ENCODE assay signal across 1 cellular context in the genomic region with DNA sequence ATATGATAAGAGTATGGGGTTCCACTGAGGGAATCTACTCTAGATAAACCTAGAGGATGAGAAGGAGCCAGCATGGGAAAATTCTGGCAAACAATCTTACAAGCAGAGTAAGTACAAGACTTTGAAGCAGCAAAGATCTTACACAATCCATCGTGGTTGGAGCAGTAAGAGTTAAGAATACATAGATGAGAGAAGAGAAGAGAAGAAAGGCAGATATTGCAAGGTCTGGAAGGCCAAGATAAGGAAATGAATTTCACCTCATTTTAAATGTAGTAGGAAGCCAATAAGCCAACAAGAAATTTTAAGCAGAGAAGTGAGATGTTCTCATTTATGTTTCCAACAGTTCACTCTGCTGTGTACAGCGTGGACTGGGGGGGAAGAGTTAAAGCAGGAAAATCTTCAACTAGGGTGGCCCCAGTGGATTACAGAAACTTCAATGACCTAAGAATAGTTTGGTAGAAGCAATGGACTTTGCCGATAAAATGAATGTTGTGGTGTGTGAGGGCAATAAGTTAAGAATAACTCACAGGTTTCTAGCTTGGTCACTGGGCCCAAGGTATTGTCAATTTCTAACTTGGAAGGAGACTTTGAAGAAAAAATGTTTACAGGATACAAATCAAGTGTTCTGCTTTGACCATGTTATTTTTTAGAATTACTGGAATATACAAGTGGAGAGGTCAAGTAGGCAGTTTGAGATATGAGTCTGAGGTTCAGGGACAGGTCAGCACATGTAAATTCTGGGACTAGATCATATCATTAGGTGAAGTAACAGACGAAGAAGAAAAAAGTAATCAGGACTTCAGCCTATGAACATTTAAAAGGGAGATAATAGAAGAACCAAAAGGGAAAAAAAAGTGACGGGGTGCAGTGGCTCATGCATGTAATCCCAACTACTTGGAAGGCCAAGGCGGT.
TF ChIP-seq lines count a peak whose summit lies in the region.

No MANE protein-coding gene starts in this region.

TF ChIP-seq in K562, 482 proteins besides CTCF, POLR2A, EP300 and RAD21 (continued from another document and continues in another):
- TF ChIP-seq ZBTB2 (IDR thresholded peaks at IDR 0.05) (no peak), ZNF324 (CRISPR knock-in tag; IDR thresholded peaks at IDR 0.05) (no peak), ZNF668 (CRISPR knock-in tag; IDR thresholded peaks at IDR 0.05) (no peak), SPI1 (IDR thresholded peaks at IDR 0.05; ENCODE audit: borderline replicate concordance, low read depth, low read length) (no peak), ZNF23 (CRISPR knock-in tag; IDR thresholded peaks at IDR 0.05) (no peak), ADNP (tag; IDR thresholded peaks at IDR 0.05) (peak; percentile 65; the same call in 1 of the 2 replicates), CC2D1A (IDR thresholded peaks at IDR 0.05) (peak; percentile 76; the same call in 1 of the 2 replicates), MECOM (CRISPR knock-in tag; IDR thresholded peaks at IDR 0.05) (0 out of 2 replicates have a peak, but pooled peaks have one; percentile 12), HIVEP1 (CRISPR knock-in tag; IDR thresholded peaks at IDR 0.05) (no peak), L3MBTL2 (IDR thresholded peaks at IDR 0.05) (0 out of 2 replicates have a peak, but pooled peaks have one; percentile 45), NR4A1 (CRISPR knock-in tag; IDR thresholded peaks at IDR 0.05) (no peak), NR4A1 (tag; IDR thresholded peaks at IDR 0.05) (no peak), HMG20B (CRISPR knock-in tag; IDR thresholded peaks at IDR 0.05) (no peak), ZNF224 (CRISPR knock-in tag; IDR thresholded peaks at IDR 0.05) (no peak), ZC3H4 (CRISPR knock-in tag; IDR thresholded peaks at IDR 0.05; ENCODE audit: borderline replicate concordance) (no peak), ELK3 (CRISPR knock-in tag; IDR thresholded peaks at IDR 0.05) (no peak), BDP1 (IDR thresholded peaks at IDR 0.05; ENCODE audit: insufficient read depth, insufficient read length) (no peak), HNRNPL (IDR thresholded peaks at IDR 0.05; ENCODE audit: low read depth, low read length) (no peak), NFXL1 (CRISPR knock-in tag; IDR thresholded peaks at IDR 0.05) (no peak), USF1 (CRISPR knock-in tag; IDR thresholded peaks at IDR 0.05) (no peak), RBM17 (IDR thresholded peaks at IDR 0.05; ENCODE audit: borderline replicate concordance, low read depth, low read length) (no peak), ZNF57 (CRISPR knock-in tag; IDR thresholded peaks at IDR 0.05) (no peak), PML (IDR thresholded peaks at IDR 0.05; ENCODE audit: low read length) (peak; percentile 65; the same call in 1 of the 2 replicates), ZFP36 (IDR thresholded peaks at IDR 0.05; ENCODE audit: low read depth, low read length, partially characterized antibody) (no peak), POLR3A (IDR thresholded peaks at IDR 0.05; ENCODE audit: borderline replicate concordance, extremely low read depth, insufficient read depth, insufficient read length) (no peak), BRCA1 (IDR thresholded peaks at IDR 0.05) (no peak), BRCA1 (CRISPR knock-in tag; IDR thresholded peaks at IDR 0.05) (no peak), YY1 (IDR thresholded peaks at IDR 0.05; ENCODE audit: borderline replicate concordance in 1 of 3, control insufficient read depth in 1 of 3, extremely low read depth in 1 of 3, insufficient read depth in 3 of 3, insufficient read length in 1 of 3, insufficient replicate concordance in 2 of 3, low read depth in 1 of 3, low read length in 2 of 3) (no peak), ARNT (IDR thresholded peaks at IDR 0.05) (peak in 1 of 2 experiments; percentile 87), NR2F6 (CRISPR knock-in tag; IDR thresholded peaks at IDR 0.05) (no peak), DNMT1 (IDR thresholded peaks at IDR 0.05) (no peak), SIX5 (IDR thresholded peaks at IDR 0.05; ENCODE audit: borderline replicate concordance in 1 of 2, insufficient read depth in 1 of 2, low read depth in 1 of 2, low read length in 2 of 2) (no peak), STAT5B (CRISPR knock-in tag; IDR thresholded peaks at IDR 0.05) (no peak), BACH1 (tag; IDR thresholded peaks at IDR 0.05) (0 out of 2 replicates have a peak, but pooled peaks have one; percentile 41), HNRNPUL1 (IDR thresholded peaks at IDR 0.05; ENCODE audit: low read length) (no peak), HDAC2 (IDR thresholded peaks at IDR 0.05) (peak; percentile 53; the same call in 1 of the 2 replicates), TCF3 (CRISPR knock-in tag; IDR thresholded peaks at IDR 0.05) (peak; percentile 91), POLR2AphosphoS2 (IDR thresholded peaks at IDR 0.05; ENCODE audit: low read length) (no peak), PPARD (CRISPR knock-in tag; IDR thresholded peaks at IDR 0.05) (no peak), NCOA4 (IDR thresholded peaks at IDR 0.05; ENCODE audit: partially characterized antibody) (no peak), SETDB1 (IDR thresholded peaks at IDR 0.05; ENCODE audit: low read length) (no peak), PHF8 (IDR thresholded peaks at IDR 0.05; ENCODE audit: borderline replicate concordance, low read length) (no peak), LEF1 (IDR thresholded peaks at IDR 0.05) (peak; percentile 96), ARID3A (IDR thresholded peaks at IDR 0.05; ENCODE audit: borderline replicate concordance, low read depth, low read length) (peak; percentile 92; the same call in 1 of the 2 replicates), HOXB6 (CRISPR knock-in tag; IDR thresholded peaks at IDR 0.05; ENCODE audit: borderline replicate concordance) (no peak), REST (CRISPR knock-in tag; IDR thresholded peaks at IDR 0.05; ENCODE audit: low read depth) (no peak)
- TF ChIP-seq, protein P1, sequence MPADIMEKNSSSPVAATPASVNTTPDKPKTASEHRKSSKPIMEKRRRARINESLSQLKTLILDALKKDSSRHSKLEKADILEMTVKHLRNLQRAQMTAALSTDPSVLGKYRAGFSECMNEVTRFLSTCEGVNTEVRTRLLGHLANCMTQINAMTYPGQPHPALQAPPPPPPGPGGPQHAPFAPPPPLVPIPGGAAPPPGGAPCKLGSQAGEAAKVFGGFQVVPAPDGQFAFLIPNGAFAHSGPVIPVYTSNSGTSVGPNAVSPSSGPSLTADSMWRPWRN (IDR thresholded peaks at IDR 0.05; ENCODE audit: low read depth) = peak; percentile 16; the same call in 1 of the 2 replicates
- TF ChIP-seq, protein P2, sequence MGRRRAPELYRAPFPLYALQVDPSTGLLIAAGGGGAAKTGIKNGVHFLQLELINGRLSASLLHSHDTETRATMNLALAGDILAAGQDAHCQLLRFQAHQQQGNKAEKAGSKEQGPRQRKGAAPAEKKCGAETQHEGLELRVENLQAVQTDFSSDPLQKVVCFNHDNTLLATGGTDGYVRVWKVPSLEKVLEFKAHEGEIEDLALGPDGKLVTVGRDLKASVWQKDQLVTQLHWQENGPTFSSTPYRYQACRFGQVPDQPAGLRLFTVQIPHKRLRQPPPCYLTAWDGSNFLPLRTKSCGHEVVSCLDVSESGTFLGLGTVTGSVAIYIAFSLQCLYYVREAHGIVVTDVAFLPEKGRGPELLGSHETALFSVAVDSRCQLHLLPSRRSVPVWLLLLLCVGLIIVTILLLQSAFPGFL (CRISPR knock-in tag; IDR thresholded peaks at IDR 0.05) = no peak
- TF ChIP-seq, protein P3, sequence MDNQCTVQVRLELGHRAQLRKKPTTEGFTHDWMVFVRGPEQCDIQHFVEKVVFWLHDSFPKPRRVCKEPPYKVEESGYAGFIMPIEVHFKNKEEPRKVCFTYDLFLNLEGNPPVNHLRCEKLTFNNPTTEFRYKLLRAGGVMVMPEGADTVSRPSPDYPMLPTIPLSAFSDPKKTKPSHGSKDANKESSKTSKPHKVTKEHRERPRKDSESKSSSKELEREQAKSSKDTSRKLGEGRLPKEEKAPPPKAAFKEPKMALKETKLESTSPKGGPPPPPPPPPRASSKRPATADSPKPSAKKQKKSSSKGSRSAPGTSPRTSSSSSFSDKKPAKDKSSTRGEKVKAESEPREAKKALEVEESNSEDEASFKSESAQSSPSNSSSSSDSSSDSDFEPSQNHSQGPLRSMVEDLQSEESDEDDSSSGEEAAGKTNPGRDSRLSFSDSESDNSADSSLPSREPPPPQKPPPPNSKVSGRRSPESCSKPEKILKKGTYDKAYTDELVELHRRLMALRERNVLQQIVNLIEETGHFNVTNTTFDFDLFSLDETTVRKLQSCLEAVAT (IDR thresholded peaks at IDR 0.05) = peak; percentile 71 to 82; a peak in 3 of 4 replicates
- TF ChIP-seq, protein P4, sequence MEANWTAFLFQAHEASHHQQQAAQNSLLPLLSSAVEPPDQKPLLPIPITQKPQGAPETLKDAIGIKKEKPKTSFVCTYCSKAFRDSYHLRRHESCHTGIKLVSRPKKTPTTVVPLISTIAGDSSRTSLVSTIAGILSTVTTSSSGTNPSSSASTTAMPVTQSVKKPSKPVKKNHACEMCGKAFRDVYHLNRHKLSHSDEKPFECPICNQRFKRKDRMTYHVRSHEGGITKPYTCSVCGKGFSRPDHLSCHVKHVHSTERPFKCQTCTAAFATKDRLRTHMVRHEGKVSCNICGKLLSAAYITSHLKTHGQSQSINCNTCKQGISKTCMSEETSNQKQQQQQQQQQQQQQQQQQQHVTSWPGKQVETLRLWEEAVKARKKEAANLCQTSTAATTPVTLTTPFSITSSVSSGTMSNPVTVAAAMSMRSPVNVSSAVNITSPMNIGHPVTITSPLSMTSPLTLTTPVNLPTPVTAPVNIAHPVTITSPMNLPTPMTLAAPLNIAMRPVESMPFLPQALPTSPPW (CRISPR knock-in tag; IDR thresholded peaks at IDR 0.05) = no peak
- TF ChIP-seq, protein P5, sequence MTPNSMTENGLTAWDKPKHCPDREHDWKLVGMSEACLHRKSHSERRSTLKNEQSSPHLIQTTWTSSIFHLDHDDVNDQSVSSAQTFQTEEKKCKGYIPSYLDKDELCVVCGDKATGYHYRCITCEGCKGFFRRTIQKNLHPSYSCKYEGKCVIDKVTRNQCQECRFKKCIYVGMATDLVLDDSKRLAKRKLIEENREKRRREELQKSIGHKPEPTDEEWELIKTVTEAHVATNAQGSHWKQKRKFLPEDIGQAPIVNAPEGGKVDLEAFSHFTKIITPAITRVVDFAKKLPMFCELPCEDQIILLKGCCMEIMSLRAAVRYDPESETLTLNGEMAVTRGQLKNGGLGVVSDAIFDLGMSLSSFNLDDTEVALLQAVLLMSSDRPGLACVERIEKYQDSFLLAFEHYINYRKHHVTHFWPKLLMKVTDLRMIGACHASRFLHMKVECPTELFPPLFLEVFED (CRISPR knock-in tag; conservative IDR thresholded peaks at IDR 0.05) = no peak
